In the genomic region with DNA sequence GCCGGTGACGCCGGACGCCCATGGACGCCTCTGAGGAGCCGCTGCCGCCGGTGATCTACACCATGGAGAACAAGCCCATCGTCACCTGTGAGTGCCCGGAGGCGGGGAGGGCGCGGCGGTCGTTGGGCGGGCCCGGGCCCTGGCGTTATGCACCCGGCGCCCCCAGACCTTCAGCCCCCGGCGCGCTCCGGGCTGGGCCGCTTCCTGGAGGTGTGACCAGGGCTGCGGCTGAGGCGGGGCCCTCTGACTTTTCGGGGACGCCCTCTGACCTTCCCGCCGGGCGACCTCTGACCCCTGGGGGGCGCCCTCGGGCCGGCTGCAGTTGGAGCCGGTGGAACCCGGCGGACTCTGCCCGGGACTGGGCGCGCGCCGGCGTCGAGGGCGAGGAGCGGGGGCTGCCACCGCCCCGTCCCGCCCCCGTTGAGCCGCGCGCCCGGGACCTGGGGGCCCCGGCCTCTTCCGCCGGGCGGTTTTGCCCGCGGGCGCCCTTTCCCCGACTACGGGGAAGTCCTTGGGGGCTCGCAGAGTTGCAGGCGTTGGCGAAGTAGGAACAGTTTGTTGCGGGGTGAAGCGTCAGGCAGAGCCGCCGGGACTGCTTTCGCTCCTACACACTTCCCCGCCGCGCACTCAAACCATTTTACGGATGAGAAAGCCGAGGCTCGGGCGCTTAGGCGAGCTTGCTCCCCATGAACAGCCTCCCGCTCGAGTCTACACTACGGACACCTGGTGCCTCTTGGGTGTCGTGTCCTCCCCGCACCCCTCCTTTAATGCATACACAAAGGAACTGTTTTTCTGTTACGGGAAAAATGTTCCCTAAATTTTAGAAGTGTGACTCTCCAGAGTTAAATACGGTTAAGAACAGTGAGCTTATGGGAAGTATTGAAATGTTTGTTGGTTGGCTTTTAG, we compare ENCODE assay signal across 1 cellular context.
TF ChIP-seq lines count a peak whose summit lies in the region.

No MANE protein-coding gene starts in this region.

TF ChIP-seq in HEK293, 187 proteins besides CTCF, POLR2A, EP300 and RAD21 (continued from another document and continues in another):
- TF ChIP-seq, protein P1, sequence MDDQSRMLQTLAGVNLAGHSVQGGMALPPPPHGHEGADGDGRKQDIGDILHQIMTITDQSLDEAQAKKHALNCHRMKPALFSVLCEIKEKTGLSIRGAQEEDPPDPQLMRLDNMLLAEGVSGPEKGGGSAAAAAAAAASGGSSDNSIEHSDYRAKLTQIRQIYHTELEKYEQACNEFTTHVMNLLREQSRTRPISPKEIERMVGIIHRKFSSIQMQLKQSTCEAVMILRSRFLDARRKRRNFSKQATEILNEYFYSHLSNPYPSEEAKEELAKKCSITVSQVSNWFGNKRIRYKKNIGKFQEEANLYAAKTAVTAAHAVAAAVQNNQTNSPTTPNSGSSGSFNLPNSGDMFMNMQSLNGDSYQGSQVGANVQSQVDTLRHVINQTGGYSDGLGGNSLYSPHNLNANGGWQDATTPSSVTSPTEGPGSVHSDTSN (CRISPR knock-in tag; IDR thresholded peaks at IDR 0.05), result no peak
- TF ChIP-seq, protein P2, sequence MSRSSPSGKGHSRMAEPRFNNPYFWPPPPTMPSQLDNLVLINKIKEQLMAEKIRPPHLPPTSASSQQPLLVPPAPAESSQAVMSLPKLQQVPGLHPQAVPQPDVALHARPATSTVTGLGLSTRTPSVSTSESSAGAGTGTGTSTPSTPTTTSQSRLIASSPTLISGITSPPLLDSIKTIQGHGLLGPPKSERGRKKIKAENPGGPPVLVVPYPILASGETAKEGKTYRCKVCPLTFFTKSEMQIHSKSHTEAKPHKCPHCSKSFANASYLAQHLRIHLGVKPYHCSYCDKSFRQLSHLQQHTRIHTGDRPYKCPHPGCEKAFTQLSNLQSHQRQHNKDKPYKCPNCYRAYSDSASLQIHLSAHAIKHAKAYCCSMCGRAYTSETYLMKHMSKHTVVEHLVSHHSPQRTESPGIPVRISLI (tag by site-specific recombination; IDR thresholded peaks at IDR 0.05), result no peak
- TF ChIP-seq GLI4 (tag by site-specific recombination; IDR thresholded peaks at IDR 0.05) (no peak), ZNF792 (tag by site-specific recombination; IDR thresholded peaks at IDR 0.05) (no peak), ZBTB8A (tag by site-specific recombination; IDR thresholded peaks at IDR 0.05) (peak; percentile 91), ZNF660 (tag by site-specific recombination; IDR thresholded peaks at IDR 0.05) (0 out of 2 replicates have a peak, but pooled peaks have one; percentile 14), ZBTB20 (tag by site-specific recombination; IDR thresholded peaks at IDR 0.05) (peak; percentile 76; the same call in 1 of the 2 replicates), REPIN1 (tag by site-specific recombination; IDR thresholded peaks at IDR 0.05; ENCODE audit: low read depth) (no peak), ZNF266 (tag by site-specific recombination; IDR thresholded peaks at IDR 0.05; ENCODE audit: low read depth) (no peak), ZNF76 (tag by site-specific recombination; IDR thresholded peaks at IDR 0.05; ENCODE audit: borderline replicate concordance, low read depth) (no peak), ZNF146 (tag by site-specific recombination; IDR thresholded peaks at IDR 0.05) (no peak), ZNF623 (tag by site-specific recombination; IDR thresholded peaks at IDR 0.05) (no peak), ZNF175 (tag by site-specific recombination; IDR thresholded peaks at IDR 0.05) (no peak), SP2 (tag by site-specific recombination; IDR thresholded peaks at IDR 0.05) (peak; percentile 27), PRDM1 (tag by site-specific recombination; IDR thresholded peaks at IDR 0.05) (no peak), ZNF239 (tag by site-specific recombination; IDR thresholded peaks at IDR 0.05) (no peak), SETDB1 (IDR thresholded peaks at IDR 0.05; ENCODE audit: insufficient read length, low read length) (no peak), ZNF843 (tag by site-specific recombination; IDR thresholded peaks at IDR 0.05) (no peak), KLF1 (tag by site-specific recombination; IDR thresholded peaks at IDR 0.05) (peak; percentile 85), KLF8 (tag by site-specific recombination; IDR thresholded peaks at IDR 0.05) (peak; percentile 92), EGR2 (tag by site-specific recombination; IDR thresholded peaks at IDR 0.05; ENCODE audit: low read depth) (peak; percentile 49), ZNF747 (tag by site-specific recombination; IDR thresholded peaks at IDR 0.05) (no peak), ZNF423 (tag by site-specific recombination; IDR thresholded peaks at IDR 0.05) (no peak), KLF10 (tag by site-specific recombination; IDR thresholded peaks at IDR 0.05) (peak; percentile 81), SCRT2 (tag by site-specific recombination; IDR thresholded peaks at IDR 0.05) (no peak), ZBTB48 (tag by site-specific recombination; IDR thresholded peaks at IDR 0.05) (no peak), SALL2 (tag by site-specific recombination; IDR thresholded peaks at IDR 0.05; ENCODE audit: borderline replicate concordance) (no peak), ZNF121 (tag by site-specific recombination; IDR thresholded peaks at IDR 0.05) (no peak), ZNF311 (tag by site-specific recombination; IDR thresholded peaks at IDR 0.05; ENCODE audit: borderline replicate concordance) (no peak), ZNF830 (tag by site-specific recombination; IDR thresholded peaks at IDR 0.05; ENCODE audit: low read depth) (no peak), ZFP41 (tag by site-specific recombination; IDR thresholded peaks at IDR 0.05; ENCODE audit: borderline replicate concordance) (no peak), ZNF624 (tag by site-specific recombination; IDR thresholded peaks at IDR 0.05) (no peak), ZNF221 (tag by site-specific recombination; IDR thresholded peaks at IDR 0.05; ENCODE audit: borderline replicate concordance) (peak; percentile 53; the same call in 1 of the 2 replicates), ZNF555 (tag by site-specific recombination; conservative IDR thresholded peaks at IDR 0.05) (no peak), ZNF202 (tag by site-specific recombination; IDR thresholded peaks at IDR 0.05; ENCODE audit: borderline replicate concordance) (no peak), ZFP3 (tag by site-specific recombination; IDR thresholded peaks at IDR 0.05; ENCODE audit: low read depth) (no peak), ZBTB1 (tag by site-specific recombination; IDR thresholded peaks at IDR 0.05) (no peak), ZNF416 (tag by site-specific recombination; IDR thresholded peaks at IDR 0.05) (no peak), ZNF658 (tag by site-specific recombination; IDR thresholded peaks at IDR 0.05) (no peak), KLF9 (tag by site-specific recombination; IDR thresholded peaks at IDR 0.05; ENCODE audit: low read depth) (peak; percentile 63)
- TF ChIP-seq, protein P3, sequence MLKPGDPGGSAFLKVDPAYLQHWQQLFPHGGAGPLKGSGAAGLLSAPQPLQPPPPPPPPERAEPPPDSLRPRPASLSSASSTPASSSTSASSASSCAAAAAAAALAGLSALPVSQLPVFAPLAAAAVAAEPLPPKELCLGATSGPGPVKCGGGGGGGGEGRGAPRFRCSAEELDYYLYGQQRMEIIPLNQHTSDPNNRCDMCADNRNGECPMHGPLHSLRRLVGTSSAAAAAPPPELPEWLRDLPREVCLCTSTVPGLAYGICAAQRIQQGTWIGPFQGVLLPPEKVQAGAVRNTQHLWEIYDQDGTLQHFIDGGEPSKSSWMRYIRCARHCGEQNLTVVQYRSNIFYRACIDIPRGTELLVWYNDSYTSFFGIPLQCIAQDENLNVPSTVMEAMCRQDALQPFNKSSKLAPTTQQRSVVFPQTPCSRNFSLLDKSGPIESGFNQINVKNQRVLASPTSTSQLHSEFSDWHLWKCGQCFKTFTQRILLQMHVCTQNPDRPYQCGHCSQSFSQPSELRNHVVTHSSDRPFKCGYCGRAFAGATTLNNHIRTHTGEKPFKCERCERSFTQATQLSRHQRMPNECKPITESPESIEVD (tag by site-specific recombination; IDR thresholded peaks at IDR 0.05), result no peak
- TF ChIP-seq, protein P4, sequence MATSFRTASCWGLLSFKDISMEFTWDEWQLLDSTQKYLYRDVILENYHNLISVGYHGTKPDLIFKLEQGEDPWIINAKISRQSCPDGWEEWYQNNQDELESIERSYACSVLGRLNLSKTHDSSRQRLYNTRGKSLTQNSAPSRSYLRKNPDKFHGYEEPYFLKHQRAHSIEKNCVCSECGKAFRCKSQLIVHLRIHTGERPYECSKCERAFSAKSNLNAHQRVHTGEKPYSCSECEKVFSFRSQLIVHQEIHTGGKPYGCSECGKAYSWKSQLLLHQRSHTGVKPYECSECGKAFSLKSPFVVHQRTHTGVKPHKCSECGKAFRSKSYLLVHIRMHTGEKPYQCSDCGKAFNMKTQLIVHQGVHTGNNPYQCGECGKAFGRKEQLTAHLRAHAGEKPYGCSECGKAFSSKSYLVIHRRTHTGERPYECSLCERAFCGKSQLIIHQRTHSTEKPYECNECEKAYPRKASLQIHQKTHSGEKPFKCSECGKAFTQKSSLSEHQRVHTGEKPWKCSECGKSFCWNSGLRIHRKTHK (tag by site-specific recombination; IDR thresholded peaks at IDR 0.05), result no peak
- TF ChIP-seq, protein P5, sequence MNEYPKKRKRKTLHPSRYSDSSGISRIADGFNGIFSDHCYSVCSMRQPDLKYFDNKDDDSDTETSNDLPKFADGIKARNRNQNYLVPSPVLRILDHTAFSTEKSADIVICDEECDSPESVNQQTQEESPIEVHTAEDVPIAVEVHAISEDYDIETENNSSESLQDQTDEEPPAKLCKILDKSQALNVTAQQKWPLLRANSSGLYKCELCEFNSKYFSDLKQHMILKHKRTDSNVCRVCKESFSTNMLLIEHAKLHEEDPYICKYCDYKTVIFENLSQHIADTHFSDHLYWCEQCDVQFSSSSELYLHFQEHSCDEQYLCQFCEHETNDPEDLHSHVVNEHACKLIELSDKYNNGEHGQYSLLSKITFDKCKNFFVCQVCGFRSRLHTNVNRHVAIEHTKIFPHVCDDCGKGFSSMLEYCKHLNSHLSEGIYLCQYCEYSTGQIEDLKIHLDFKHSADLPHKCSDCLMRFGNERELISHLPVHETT (tag by site-specific recombination; IDR thresholded peaks at IDR 0.05), result peak; percentile 37; the same call in 1 of the 2 replicates
- TF ChIP-seq, protein P6, sequence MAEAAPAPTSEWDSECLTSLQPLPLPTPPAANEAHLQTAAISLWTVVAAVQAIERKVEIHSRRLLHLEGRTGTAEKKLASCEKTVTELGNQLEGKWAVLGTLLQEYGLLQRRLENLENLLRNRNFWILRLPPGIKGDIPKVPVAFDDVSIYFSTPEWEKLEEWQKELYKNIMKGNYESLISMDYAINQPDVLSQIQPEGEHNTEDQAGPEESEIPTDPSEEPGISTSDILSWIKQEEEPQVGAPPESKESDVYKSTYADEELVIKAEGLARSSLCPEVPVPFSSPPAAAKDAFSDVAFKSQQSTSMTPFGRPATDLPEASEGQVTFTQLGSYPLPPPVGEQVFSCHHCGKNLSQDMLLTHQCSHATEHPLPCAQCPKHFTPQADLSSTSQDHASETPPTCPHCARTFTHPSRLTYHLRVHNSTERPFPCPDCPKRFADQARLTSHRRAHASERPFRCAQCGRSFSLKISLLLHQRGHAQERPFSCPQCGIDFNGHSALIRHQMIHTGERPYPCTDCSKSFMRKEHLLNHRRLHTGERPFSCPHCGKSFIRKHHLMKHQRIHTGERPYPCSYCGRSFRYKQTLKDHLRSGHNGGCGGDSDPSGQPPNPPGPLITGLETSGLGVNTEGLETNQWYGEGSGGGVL (tag by site-specific recombination; IDR thresholded peaks at IDR 0.05), result no peak
- TF ChIP-seq, protein P7, sequence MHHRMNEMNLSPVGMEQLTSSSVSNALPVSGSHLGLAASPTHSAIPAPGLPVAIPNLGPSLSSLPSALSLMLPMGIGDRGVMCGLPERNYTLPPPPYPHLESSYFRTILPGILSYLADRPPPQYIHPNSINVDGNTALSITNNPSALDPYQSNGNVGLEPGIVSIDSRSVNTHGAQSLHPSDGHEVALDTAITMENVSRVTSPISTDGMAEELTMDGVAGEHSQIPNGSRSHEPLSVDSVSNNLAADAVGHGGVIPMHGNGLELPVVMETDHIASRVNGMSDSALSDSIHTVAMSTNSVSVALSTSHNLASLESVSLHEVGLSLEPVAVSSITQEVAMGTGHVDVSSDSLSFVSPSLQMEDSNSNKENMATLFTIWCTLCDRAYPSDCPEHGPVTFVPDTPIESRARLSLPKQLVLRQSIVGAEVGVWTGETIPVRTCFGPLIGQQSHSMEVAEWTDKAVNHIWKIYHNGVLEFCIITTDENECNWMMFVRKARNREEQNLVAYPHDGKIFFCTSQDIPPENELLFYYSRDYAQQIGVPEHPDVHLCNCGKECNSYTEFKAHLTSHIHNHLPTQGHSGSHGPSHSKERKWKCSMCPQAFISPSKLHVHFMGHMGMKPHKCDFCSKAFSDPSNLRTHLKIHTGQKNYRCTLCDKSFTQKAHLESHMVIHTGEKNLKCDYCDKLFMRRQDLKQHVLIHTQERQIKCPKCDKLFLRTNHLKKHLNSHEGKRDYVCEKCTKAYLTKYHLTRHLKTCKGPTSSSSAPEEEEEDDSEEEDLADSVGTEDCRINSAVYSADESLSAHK (tag by site-specific recombination; IDR thresholded peaks at IDR 0.05), result no peak
- TF ChIP-seq, protein P8, sequence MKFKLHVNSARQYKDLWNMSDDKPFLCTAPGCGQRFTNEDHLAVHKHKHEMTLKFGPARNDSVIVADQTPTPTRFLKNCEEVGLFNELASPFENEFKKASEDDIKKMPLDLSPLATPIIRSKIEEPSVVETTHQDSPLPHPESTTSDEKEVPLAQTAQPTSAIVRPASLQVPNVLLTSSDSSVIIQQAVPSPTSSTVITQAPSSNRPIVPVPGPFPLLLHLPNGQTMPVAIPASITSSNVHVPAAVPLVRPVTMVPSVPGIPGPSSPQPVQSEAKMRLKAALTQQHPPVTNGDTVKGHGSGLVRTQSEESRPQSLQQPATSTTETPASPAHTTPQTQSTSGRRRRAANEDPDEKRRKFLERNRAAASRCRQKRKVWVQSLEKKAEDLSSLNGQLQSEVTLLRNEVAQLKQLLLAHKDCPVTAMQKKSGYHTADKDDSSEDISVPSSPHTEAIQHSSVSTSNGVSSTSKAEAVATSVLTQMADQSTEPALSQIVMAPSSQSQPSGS (tag by site-specific recombination; IDR thresholded peaks at IDR 0.05; ENCODE audit: low read depth), result no peak
